ENCODE assay signal across 1 cellular context in the genomic region with DNA sequence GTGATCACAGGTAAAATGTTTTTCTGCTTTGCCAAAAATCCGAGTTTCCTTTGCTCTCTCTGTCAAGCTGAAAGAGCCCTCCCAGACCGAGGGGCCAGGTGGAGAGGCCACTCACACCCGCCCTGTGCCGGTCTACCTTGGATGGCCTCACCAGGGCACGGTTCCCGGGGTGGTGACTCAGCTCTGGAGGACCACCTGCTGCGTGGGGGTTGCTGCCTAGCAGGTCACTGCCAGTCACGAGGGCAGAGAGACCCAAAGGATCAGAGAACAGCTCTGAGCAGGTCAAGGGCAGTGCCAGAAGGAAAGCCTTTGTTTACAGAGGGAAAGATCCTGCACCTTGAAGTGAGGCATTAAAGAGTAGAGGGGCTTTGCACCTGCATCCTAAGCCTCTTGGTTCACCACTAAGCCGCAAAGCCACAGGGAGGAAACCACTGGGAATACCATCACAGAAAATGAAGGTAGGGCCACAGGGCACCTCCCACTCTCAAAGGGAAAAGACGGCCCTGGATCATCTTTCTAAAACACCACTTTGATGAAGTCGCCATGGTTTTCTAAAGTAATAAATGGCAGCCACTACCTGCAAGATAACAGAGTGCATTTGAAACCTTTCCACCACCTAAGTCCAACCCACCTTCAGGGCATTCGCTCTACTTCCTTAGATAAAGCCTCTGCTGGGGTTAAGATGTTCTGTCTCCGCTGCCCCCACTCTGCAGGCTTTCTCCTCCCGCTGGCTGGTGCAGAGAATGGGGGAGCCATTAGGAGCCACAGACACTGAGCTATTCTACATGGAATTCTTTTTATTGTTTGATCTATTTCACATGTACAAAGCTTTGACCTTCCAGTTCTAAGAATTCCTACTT.
A peak's percentile ranks its signal among the peaks of the same experiment; 100 is the strongest.
TF ChIP-seq lines count a peak whose summit lies in the region.

No MANE protein-coding gene starts in this region.

TF ChIP-seq in K562, 482 proteins besides CTCF, POLR2A, EP300 and RAD21 (continued from another document and continues in another):
- TF ChIP-seq, protein P1, sequence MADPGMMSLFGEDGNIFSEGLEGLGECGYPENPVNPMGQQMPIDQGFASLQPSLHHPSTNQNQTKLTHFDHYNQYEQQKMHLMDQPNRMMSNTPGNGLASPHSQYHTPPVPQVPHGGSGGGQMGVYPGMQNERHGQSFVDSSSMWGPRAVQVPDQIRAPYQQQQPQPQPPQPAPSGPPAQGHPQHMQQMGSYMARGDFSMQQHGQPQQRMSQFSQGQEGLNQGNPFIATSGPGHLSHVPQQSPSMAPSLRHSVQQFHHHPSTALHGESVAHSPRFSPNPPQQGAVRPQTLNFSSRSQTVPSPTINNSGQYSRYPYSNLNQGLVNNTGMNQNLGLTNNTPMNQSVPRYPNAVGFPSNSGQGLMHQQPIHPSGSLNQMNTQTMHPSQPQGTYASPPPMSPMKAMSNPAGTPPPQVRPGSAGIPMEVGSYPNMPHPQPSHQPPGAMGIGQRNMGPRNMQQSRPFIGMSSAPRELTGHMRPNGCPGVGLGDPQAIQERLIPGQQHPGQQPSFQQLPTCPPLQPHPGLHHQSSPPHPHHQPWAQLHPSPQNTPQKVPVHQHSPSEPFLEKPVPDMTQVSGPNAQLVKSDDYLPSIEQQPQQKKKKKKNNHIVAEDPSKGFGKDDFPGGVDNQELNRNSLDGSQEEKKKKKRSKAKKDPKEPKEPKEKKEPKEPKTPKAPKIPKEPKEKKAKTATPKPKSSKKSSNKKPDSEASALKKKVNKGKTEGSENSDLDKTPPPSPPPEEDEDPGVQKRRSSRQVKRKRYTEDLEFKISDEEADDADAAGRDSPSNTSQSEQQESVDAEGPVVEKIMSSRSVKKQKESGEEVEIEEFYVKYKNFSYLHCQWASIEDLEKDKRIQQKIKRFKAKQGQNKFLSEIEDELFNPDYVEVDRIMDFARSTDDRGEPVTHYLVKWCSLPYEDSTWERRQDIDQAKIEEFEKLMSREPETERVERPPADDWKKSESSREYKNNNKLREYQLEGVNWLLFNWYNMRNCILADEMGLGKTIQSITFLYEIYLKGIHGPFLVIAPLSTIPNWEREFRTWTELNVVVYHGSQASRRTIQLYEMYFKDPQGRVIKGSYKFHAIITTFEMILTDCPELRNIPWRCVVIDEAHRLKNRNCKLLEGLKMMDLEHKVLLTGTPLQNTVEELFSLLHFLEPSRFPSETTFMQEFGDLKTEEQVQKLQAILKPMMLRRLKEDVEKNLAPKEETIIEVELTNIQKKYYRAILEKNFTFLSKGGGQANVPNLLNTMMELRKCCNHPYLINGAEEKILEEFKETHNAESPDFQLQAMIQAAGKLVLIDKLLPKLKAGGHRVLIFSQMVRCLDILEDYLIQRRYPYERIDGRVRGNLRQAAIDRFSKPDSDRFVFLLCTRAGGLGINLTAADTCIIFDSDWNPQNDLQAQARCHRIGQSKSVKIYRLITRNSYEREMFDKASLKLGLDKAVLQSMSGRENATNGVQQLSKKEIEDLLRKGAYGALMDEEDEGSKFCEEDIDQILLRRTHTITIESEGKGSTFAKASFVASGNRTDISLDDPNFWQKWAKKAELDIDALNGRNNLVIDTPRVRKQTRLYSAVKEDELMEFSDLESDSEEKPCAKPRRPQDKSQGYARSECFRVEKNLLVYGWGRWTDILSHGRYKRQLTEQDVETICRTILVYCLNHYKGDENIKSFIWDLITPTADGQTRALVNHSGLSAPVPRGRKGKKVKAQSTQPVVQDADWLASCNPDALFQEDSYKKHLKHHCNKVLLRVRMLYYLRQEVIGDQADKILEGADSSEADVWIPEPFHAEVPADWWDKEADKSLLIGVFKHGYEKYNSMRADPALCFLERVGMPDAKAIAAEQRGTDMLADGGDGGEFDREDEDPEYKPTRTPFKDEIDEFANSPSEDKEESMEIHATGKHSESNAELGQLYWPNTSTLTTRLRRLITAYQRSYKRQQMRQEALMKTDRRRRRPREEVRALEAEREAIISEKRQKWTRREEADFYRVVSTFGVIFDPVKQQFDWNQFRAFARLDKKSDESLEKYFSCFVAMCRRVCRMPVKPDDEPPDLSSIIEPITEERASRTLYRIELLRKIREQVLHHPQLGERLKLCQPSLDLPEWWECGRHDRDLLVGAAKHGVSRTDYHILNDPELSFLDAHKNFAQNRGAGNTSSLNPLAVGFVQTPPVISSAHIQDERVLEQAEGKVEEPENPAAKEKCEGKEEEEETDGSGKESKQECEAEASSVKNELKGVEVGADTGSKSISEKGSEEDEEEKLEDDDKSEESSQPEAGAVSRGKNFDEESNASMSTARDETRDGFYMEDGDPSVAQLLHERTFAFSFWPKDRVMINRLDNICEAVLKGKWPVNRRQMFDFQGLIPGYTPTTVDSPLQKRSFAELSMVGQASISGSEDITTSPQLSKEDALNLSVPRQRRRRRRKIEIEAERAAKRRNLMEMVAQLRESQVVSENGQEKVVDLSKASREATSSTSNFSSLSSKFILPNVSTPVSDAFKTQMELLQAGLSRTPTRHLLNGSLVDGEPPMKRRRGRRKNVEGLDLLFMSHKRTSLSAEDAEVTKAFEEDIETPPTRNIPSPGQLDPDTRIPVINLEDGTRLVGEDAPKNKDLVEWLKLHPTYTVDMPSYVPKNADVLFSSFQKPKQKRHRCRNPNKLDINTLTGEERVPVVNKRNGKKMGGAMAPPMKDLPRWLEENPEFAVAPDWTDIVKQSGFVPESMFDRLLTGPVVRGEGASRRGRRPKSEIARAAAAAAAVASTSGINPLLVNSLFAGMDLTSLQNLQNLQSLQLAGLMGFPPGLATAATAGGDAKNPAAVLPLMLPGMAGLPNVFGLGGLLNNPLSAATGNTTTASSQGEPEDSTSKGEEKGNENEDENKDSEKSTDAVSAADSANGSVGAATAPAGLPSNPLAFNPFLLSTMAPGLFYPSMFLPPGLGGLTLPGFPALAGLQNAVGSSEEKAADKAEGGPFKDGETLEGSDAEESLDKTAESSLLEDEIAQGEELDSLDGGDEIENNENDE (IDR thresholded peaks at IDR 0.05; ENCODE audit: low read depth, low read length): no peak
- TF ChIP-seq, protein P2, sequence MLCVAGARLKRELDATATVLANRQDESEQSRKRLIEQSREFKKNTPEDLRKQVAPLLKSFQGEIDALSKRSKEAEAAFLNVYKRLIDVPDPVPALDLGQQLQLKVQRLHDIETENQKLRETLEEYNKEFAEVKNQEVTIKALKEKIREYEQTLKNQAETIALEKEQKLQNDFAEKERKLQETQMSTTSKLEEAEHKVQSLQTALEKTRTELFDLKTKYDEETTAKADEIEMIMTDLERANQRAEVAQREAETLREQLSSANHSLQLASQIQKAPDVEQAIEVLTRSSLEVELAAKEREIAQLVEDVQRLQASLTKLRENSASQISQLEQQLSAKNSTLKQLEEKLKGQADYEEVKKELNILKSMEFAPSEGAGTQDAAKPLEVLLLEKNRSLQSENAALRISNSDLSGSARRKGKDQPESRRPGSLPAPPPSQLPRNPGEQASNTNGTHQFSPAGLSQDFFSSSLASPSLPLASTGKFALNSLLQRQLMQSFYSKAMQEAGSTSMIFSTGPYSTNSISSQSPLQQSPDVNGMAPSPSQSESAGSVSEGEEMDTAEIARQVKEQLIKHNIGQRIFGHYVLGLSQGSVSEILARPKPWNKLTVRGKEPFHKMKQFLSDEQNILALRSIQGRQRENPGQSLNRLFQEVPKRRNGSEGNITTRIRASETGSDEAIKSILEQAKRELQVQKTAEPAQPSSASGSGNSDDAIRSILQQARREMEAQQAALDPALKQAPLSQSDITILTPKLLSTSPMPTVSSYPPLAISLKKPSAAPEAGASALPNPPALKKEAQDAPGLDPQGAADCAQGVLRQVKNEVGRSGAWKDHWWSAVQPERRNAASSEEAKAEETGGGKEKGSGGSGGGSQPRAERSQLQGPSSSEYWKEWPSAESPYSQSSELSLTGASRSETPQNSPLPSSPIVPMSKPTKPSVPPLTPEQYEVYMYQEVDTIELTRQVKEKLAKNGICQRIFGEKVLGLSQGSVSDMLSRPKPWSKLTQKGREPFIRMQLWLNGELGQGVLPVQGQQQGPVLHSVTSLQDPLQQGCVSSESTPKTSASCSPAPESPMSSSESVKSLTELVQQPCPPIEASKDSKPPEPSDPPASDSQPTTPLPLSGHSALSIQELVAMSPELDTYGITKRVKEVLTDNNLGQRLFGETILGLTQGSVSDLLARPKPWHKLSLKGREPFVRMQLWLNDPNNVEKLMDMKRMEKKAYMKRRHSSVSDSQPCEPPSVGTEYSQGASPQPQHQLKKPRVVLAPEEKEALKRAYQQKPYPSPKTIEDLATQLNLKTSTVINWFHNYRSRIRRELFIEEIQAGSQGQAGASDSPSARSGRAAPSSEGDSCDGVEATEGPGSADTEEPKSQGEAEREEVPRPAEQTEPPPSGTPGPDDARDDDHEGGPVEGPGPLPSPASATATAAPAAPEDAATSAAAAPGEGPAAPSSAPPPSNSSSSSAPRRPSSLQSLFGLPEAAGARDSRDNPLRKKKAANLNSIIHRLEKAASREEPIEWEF (CRISPR knock-in tag; IDR thresholded peaks at IDR 0.05): 0 out of 2 replicates have a peak, but pooled peaks have one; percentile 30
- TF ChIP-seq, protein P3, sequence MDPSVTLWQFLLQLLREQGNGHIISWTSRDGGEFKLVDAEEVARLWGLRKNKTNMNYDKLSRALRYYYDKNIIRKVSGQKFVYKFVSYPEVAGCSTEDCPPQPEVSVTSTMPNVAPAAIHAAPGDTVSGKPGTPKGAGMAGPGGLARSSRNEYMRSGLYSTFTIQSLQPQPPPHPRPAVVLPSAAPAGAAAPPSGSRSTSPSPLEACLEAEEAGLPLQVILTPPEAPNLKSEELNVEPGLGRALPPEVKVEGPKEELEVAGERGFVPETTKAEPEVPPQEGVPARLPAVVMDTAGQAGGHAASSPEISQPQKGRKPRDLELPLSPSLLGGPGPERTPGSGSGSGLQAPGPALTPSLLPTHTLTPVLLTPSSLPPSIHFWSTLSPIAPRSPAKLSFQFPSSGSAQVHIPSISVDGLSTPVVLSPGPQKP (CRISPR knock-in tag; IDR thresholded peaks at IDR 0.05): no peak
- TF ChIP-seq ZNF133 (CRISPR knock-in tag; IDR thresholded peaks at IDR 0.05): no peak
- no peak for TF ChIP-seq TAL1 (IDR thresholded peaks at IDR 0.05)
- no peak for TF ChIP-seq ZNF354B (CRISPR knock-in tag; IDR thresholded peaks at IDR 0.05)
- peak; percentile 64 for TF ChIP-seq NFE2 (IDR thresholded peaks at IDR 0.05; ENCODE audit: low read depth)
- no peak for TF ChIP-seq NFIX (CRISPR knock-in tag; IDR thresholded peaks at IDR 0.05; ENCODE audit: low read depth)
- TF ChIP-seq, protein P4, sequence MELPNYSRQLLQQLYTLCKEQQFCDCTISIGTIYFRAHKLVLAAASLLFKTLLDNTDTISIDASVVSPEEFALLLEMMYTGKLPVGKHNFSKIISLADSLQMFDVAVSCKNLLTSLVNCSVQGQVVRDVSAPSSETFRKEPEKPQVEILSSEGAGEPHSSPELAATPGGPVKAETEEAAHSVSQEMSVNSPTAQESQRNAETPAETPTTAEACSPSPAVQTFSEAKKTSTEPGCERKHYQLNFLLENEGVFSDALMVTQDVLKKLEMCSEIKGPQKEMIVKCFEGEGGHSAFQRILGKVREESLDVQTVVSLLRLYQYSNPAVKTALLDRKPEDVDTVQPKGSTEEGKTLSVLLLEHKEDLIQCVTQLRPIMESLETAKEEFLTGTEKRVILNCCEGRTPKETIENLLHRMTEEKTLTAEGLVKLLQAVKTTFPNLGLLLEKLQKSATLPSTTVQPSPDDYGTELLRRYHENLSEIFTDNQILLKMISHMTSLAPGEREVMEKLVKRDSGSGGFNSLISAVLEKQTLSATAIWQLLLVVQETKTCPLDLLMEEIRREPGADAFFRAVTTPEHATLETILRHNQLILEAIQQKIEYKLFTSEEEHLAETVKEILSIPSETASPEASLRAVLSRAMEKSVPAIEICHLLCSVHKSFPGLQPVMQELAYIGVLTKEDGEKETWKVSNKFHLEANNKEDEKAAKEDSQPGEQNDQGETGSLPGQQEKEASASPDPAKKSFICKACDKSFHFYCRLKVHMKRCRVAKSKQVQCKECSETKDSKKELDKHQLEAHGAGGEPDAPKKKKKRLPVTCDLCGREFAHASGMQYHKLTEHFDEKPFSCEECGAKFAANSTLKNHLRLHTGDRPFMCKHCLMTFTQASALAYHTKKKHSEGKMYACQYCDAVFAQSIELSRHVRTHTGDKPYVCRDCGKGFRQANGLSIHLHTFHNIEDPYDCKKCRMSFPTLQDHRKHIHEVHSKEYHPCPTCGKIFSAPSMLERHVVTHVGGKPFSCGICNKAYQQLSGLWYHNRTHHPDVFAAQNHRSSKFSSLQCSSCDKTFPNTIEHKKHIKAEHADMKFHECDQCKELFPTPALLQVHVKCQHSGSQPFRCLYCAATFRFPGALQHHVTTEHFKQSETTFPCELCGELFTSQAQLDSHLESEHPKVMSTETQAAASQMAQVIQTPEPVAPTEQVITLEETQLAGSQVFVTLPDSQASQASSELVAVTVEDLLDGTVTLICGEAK (IDR thresholded peaks at IDR 0.05): no peak
- TF ChIP-seq, protein P4 (CRISPR knock-in tag; IDR thresholded peaks at IDR 0.05): no peak
- no peak for TF ChIP-seq SIN3A (IDR thresholded peaks at IDR 0.05; ENCODE audit: borderline replicate concordance in 2 of 2, control insufficient read depth in 1 of 2, low read depth in 2 of 2, low read length in 2 of 2)
- no peak for TF ChIP-seq JUND (IDR thresholded peaks at IDR 0.05; ENCODE audit: borderline replicate concordance, low read depth, low read length)
- peak; percentile 13; the same call in 1 of the 3 replicates for TF ChIP-seq JUND (tag; IDR thresholded peaks at IDR 0.05; ENCODE audit: borderline replicate concordance, low read depth, low read length)
- 0 out of 2 replicates have a peak, but pooled peaks have one; percentile 4 for TF ChIP-seq ZNF316 (IDR thresholded peaks at IDR 0.05)
- peak; percentile 23; the same call in 1 of the 2 replicates for TF ChIP-seq ZBTB7A (IDR thresholded peaks at IDR 0.05; ENCODE audit: borderline replicate concordance, control insufficient read depth, low read depth, low read length)
